ENCODE assay signal across 8 cellular contexts in genomic region chr12:65170245-65170881, GRCh38. TPM values are rescaled to one million over a fixed set of nuclear protein-coding genes. Genes with fewer than 3 reads are reported as not detected.
A peak's percentile ranks its signal among the peaks of the same experiment; 100 is the strongest.
DNase-seq lines count a peak whose midpoint lies in the region; ATAC-seq, FAIRE-seq and TF ChIP-seq lines count a peak whose summit lies in the region.

No MANE protein-coding gene starts in this region.

- H3K4me3 Mint-ChIP-seq in CD4-positive, alpha-beta T cell, result peak overlapping the region; percentile 96
- peak overlapping the region; percentile 85 for H3K4me3 Mint-ChIP-seq in activated naive CD4-positive, alpha-beta T cell treated with anti-CD3 and anti-CD28 coated beads for 36 hours

- H3K27me3 ChIP-seq in CD4-positive, alpha-beta T cell (ENCODE audit: control insufficient read depth, insufficient read depth, low read length), result no peaks in the 10 kb centered on the region
- no peaks in the 10 kb centered on the region for H3K27me3 ChIP-seq in pancreas
- no peaks in the 10 kb centered on the region for H3K27me3 ChIP-seq in tibial nerve

- H3K36me3 Mint-ChIP-seq in CD4-positive, alpha-beta T cell (ENCODE audit: low read depth), result peaks cover 38% of the 10 kb centered on the region
- peaks cover 9% of the 10 kb centered on the region for H3K36me3 Mint-ChIP-seq in activated naive CD4-positive, alpha-beta T cell treated with anti-CD3 and anti-CD28 coated beads for 36 hours (ENCODE audit: low read depth)

- peak overlapping the region; percentile 82 to 99 (median 94) for H3K4me3 ChIP-seq in pancreas
- H3K4me3 ChIP-seq in tibial nerve, result peak overlapping the region; percentile 87 to 99 (median 90)

- no peaks in the 10 kb centered on the region for H3K9me3 ChIP-seq in CD4-positive, alpha-beta T cell (ENCODE audit: control insufficient read depth, low read length)
- H3K9me3 ChIP-seq in pancreas (no peaks in the 10 kb centered on the region), tibial nerve (no peaks in the 10 kb centered on the region)

- peak; percentile 35 for ATAC-seq in CD4-positive, alpha-beta T cell (ENCODE audit: poor library complexity)
- ATAC-seq in GM19395 (IDR thresholded peaks at IDR 0.05; ENCODE audit: unreplicated experiment) (peak; percentile 60), HG03521 (IDR thresholded peaks at IDR 0.05; ENCODE audit: unreplicated experiment) (peak; percentile 32), pancreas (peak; percentile 47 to 67 (median 58))

- CTCF ChIA-PET in CD4-positive, alpha-beta T cell (lab: Charles Lee), result interaction anchor here (2.3 kb wide), 1 partner anchor 62 kb away, joined by 8 read pairs; no protein-coding TSS in a partner anchor
- CTCF ChIA-PET in RWPE1 (lab: Yijun Ruan, JAX), result no interaction called here
- CTCF ChIA-PET in activated naive CD4-positive, alpha-beta T cell treated with anti-CD3 and anti-CD28 coated beads for 36 hours (lab: Charles Lee), result interaction anchor here (0.9 to 2.4 kb wide), 4 partner anchors 12 to 62 kb away, joined by 3 to 13 read pairs (median 6); no protein-coding TSS in a partner anchor

- no peak for TF ChIP-seq CTCF in CD4-positive, alpha-beta T cell (IDR thresholded peaks at IDR 0.05)
- TF ChIP-seq CTCF in RWPE1 (conservative IDR thresholded peaks at IDR 0.05; ENCODE audit: low read depth) (no peak), pancreas (IDR thresholded peaks at IDR 0.05) (no peak), tibial nerve (IDR thresholded peaks at IDR 0.05) (no peak)

- peak overlapping the region; percentile 99 for H3K27ac Mint-ChIP-seq in CD4-positive, alpha-beta T cell
- peak overlapping the region; percentile 83 for H3K27ac Mint-ChIP-seq in activated naive CD4-positive, alpha-beta T cell treated with anti-CD3 and anti-CD28 coated beads for 36 hours

- peak in 1 of 2 donors; percentile 18 for TF ChIP-seq EP300 in tibial nerve (IDR thresholded peaks at IDR 0.05)

- FAIRE-seq in pancreas (lab: Jason Lieb, UNC), result no peak

- peaks cover 21 to 47% (median 26%) of the 10 kb centered on the region in 3 donors for H3K4me1 ChIP-seq in pancreas
- peaks cover 0 to 56% (median 35%) of the 10 kb centered on the region in 4 donors for H3K4me1 ChIP-seq in tibial nerve

- peak overlapping the region; percentile 83 for H3K27ac ChIP-seq in CD4-positive, alpha-beta T cell (ENCODE audit: low read depth, low read length)
- H3K27ac ChIP-seq in RWPE1, result peak overlapping the region; percentile 90
- peak overlapping the region; percentile 95 to 98 (median 96) for H3K27ac ChIP-seq in pancreas
- H3K27ac ChIP-seq in tibial nerve, result peak overlapping the region; percentile 92 to 97 (median 95)

- TF ChIP-seq POLR2A in tibial nerve (IDR thresholded peaks at IDR 0.05), result no peak

- no peaks in the 10 kb centered on the region for H3K9me3 Mint-ChIP-seq in CD4-positive, alpha-beta T cell
- H3K9me3 Mint-ChIP-seq in activated naive CD4-positive, alpha-beta T cell treated with anti-CD3 and anti-CD28 coated beads for 36 hours, result no peaks in the 10 kb centered on the region

- POLR2A ChIA-PET in CD4-positive, alpha-beta T cell (lab: Charles Lee), result interaction anchor here (1.6 to 3.7 kb wide), 6 partner anchors 9 to 999 kb away, joined by 7 to 32 read pairs (median 24); partner anchors contain the start of gene TMBIM4
- POLR2A ChIA-PET in RWPE1 (lab: Yijun Ruan, JAX; ENCODE audit: low non-redundant PET), result no interaction called here

- H3K27me3 Mint-ChIP-seq in CD4-positive, alpha-beta T cell, result peaks cover 7% of the 10 kb centered on the region
- H3K27me3 Mint-ChIP-seq in activated naive CD4-positive, alpha-beta T cell treated with anti-CD3 and anti-CD28 coated beads for 36 hours (ENCODE audit: low read depth), result no peaks in the 10 kb centered on the region

- H3K4me1 Mint-ChIP-seq in CD4-positive, alpha-beta T cell (ENCODE audit: low read depth), result peaks cover 24% of the 10 kb centered on the region
- peaks cover 19% of the 10 kb centered on the region for H3K4me1 Mint-ChIP-seq in activated naive CD4-positive, alpha-beta T cell treated with anti-CD3 and anti-CD28 coated beads for 36 hours (ENCODE audit: low read depth)

- intact Hi-C loops in CD4-positive, alpha-beta T cell (cut with DNase I, micrococcal nuclease), result loop anchor here (5.0 to 10.0 kb wide), 6 partner anchors 37 to 1134 kb away; partner anchors contain the start of genes HELB (in 1 of the 2), KICS2 (in 1 of the 2), LLPH (in 1 of the 2) and XPOT (in 1 of the 2)
- intact Hi-C loops in activated naive CD4-positive, alpha-beta T cell treated with anti-CD3 and anti-CD28 coated beads for 36 hours (cut with micrococcal nuclease), result loop anchor here (1.0 to 5.0 kb wide), 6 partner anchors 12 to 713 kb away; no protein-coding TSS in a partner anchor
- intact Hi-C loops in head of caudate nucleus (cut with DNase I), result no loop called here
- intact Hi-C loops in pancreas (cut with DNase I), result no loop called here

- 0 to 1% methylated on average over 44 of the region's 44 CpGs for WGBS in pancreas, 2 donors
- WGBS in tibial nerve, 2 donors, result 1% methylated on average over 41 of the region's 44 CpGs

- H3K36me3 ChIP-seq in pancreas (no peaks in the 10 kb centered on the region), tibial nerve (no peaks in the 10 kb centered on the region)

- peak; percentile 28 to 73 (median 60) for DNase-seq in CD4-positive, alpha-beta T cell
- DNase-seq in RWPE1 (ENCODE audit: low spot score) (peak; percentile 72), head of caudate nucleus (peak in 41 of 42 donors; percentile 29 to 82 (median 55)), pancreas (peak; percentile 43 to 87 (median 68)), tibial nerve (ENCODE audit: low spot score in 2 of 2) (peak in 1 of 2 donors; percentile 36)
- peak; percentile 75 for DNase-seq in activated naive CD4-positive, alpha-beta T cell treated with anti-CD3 and anti-CD28 coated beads for 36 hours

RNA-seq across cellular contexts. Expression of gene LEMD3, which starts 1.0 kb away (rescaled TPM):
- 10 to 100 TPM; 67.1 to 68.8 TPM for total RNA-seq in CD4-positive, alpha-beta T cell
- total RNA-seq in activated naive CD4-positive, alpha-beta T cell treated with anti-CD3 and anti-CD28 coated beads for 36 hours, result 10 to 100 TPM; 16.5 to 17.5 TPM
- total RNA-seq in pancreas, result 10 to 100 TPM; 11.5 to 21.2 (median 13.7) TPM
- 10 to 100 TPM in 1 of 2 donors, 1 to 10 TPM in 1; 5.5 to 10.2 TPM for polyA plus RNA-seq in pancreas
- total RNA-seq in tibial nerve, result 10 to 100 TPM; 38.3 to 57.3 (median 50.3) TPM

RNA-seq across cellular contexts. Expression of gene WIF1, which starts 49.3 kb away (rescaled TPM):
- not detected for total RNA-seq in CD4-positive, alpha-beta T cell
- under 1 TPM in 1 of 2 experiments, not detected in 1; 0.20 TPM for total RNA-seq in activated naive CD4-positive, alpha-beta T cell treated with anti-CD3 and anti-CD28 coated beads for 36 hours
- under 1 TPM in 4 of 6 donors, not detected in 2; 0.08 to 0.69 (median 0.28) TPM for total RNA-seq in pancreas
- under 1 TPM in 1 of 2 donors, not detected in 1; 0.52 TPM for polyA plus RNA-seq in pancreas
- not detected for total RNA-seq in tibial nerve

Comparison
In these comparisons a context has a peak if more than half of its experiments do, and no peak if none do; other contexts are left out.
1. intact Hi-C loops: an anchor here in CD4-positive, alpha-beta T cell (5.0 to 10.0 kb wide) and activated naive CD4-positive, alpha-beta T cell treated with anti-CD3 and anti-CD28 coated beads for 36 hours (1.0 to 5.0 kb wide); none called in head of caudate nucleus and pancreas.